15 cellular contexts compared by ENCODE assay signal in genomic region chr13:74187564-74187963, GRCh38. TPM values are rescaled to one million over a fixed set of nuclear protein-coding genes. Genes with fewer than 3 reads are reported as not detected.
A peak's percentile ranks its signal among the peaks of the same experiment; 100 is the strongest.
DNase-seq lines count a peak whose midpoint lies in the region; ATAC-seq and TF ChIP-seq lines count a peak whose summit lies in the region.
"Had no signal": no experiment of that assay in that cellular context is flagged by ENCODE, and none has a peak within 500 bp of the region (broad histone marks: within the 10 kb centered on the region; RNA-seq: fewer than 3 reads in every experiment).

No MANE protein-coding gene starts in this region.

- H4K20me1 ChIP-seq in PC-3 (ENCODE audit: low read length) = no peaks in the 10 kb centered on the region

- H3K4me2 ChIP-seq in PC-3 (ENCODE audit: low read length) = no peak overlapping the region

- no peaks in the 10 kb centered on the region for H3K79me2 ChIP-seq in PC-3 (ENCODE audit: low read length)

- H3K27me3 ChIP-seq in PC-3 (ENCODE audit: low read length) = no peaks in the 10 kb centered on the region
- H3K27me3 ChIP-seq: heart left ventricle, upper lobe of right lung had no signal

- H3K4me1 ChIP-seq in PC-3 (ENCODE audit: insufficient read depth, low read length) = peaks cover 6% of the 10 kb centered on the region
- H3K4me1 ChIP-seq: heart left ventricle, upper lobe of right lung had no signal

- no peak overlapping the region for H3K27ac Mint-ChIP-seq in activated CD4-positive, alpha-beta T cell treated with anti-CD3 and anti-CD28 coated beads for 36 hours
- H3K27ac Mint-ChIP-seq: activated CD8-positive, alpha-beta memory T cell treated with anti-CD3 and anti-CD28 coated beads, Interleukin-2, amount 10 ng/mL, durations not matched to agents 7 days and 5 days; naive thymus-derived CD8-positive, alpha-beta T cell had no signal

- no peaks in the 10 kb centered on the region for H3K9me2 ChIP-seq in PC-3 (replicated peaks; ENCODE audit: low read length)

- intact Hi-C loops in activated CD4-positive, alpha-beta T cell treated with anti-CD3 and anti-CD28 coated beads for 36 hours (cut with DNase I, micrococcal nuclease) = no loop called here
- intact Hi-C loops in PC-3 (cut with micrococcal nuclease) = no loop called here

- POLR2A ChIA-PET in activated CD4-positive, alpha-beta T cell treated with anti-CD3 and anti-CD28 coated beads for 36 hours (lab: Charles Lee) = no interaction called here
- POLR2A ChIA-PET in PC-3 (lab: Charles Lee; ENCODE audit: unreplicated experiment) = no interaction called here

- no peaks in the 10 kb centered on the region for H3K36me3 ChIP-seq in PC-3 (ENCODE audit: low read depth, low read length)
- H3K36me3 ChIP-seq: heart left ventricle, upper lobe of right lung had no signal

- no peaks in the 10 kb centered on the region for H3K27me3 Mint-ChIP-seq in activated CD4-positive, alpha-beta T cell treated with anti-CD3 and anti-CD28 coated beads for 36 hours
- H3K27me3 Mint-ChIP-seq: activated CD8-positive, alpha-beta memory T cell treated with anti-CD3 and anti-CD28 coated beads, Interleukin-2, amount 10 ng/mL, durations not matched to agents 7 days and 5 days; central memory CD8-positive, alpha-beta T cell; naive thymus-derived CD8-positive, alpha-beta T cell had no signal

- no peak overlapping the region for H2AFZ ChIP-seq in PC-3 (ENCODE audit: low read length)

- no peak overlapping the region for H3K4me3 Mint-ChIP-seq in activated CD4-positive, alpha-beta T cell treated with anti-CD3 and anti-CD28 coated beads for 36 hours
- H3K4me3 Mint-ChIP-seq: activated CD8-positive, alpha-beta memory T cell treated with anti-CD3 and anti-CD28 coated beads, Interleukin-2, amount 10 ng/mL, durations not matched to agents 7 days and 5 days; central memory CD8-positive, alpha-beta T cell; naive thymus-derived CD8-positive, alpha-beta T cell had no signal

- TF ChIP-seq CTCF in PC-3 (conservative IDR thresholded peaks at IDR 0.05; ENCODE audit: low read depth, low read length) = no peak
- no peak for TF ChIP-seq CTCF in fibroblast of mammary gland (conservative IDR thresholded peaks at IDR 0.05; ENCODE audit: control insufficient read depth, insufficient read depth, low read depth, low read length)

- DNase-seq in activated CD4-positive, alpha-beta T cell treated with anti-CD3 and anti-CD28 coated beads for 36 hours = no peak
- no peak for DNase-seq in activated CD4-positive, alpha-beta T cell treated with anti-CD3 and anti-CD28 coated beads for 1 hour
- DNase-seq in PC-3 (peak; percentile 89), fibroblast of mammary gland (ENCODE audit: low read depth) (peak; percentile 52), renal cortical epithelial cell (ENCODE audit: low read depth) (peak; percentile 79), medulla oblongata (ENCODE audit: extremely low spot score) (no peak)
- DNase-seq: activated CD8-positive, alpha-beta memory T cell treated with anti-CD3 and anti-CD28 coated beads, Interleukin-2, amount 10 ng/mL, durations not matched to agents 7 days and 5 days; heart left ventricle; naive thymus-derived CD8-positive, alpha-beta T cell; NCI-H345; stimulated activated CD8-positive, alpha-beta memory T cell treated with anti-CD3 and anti-CD28 coated beads, Interleukin-4, amount 100 ng/mL, for 48 hours; upper lobe of right lung had no signal

- CTCF ChIA-PET in activated CD4-positive, alpha-beta T cell treated with anti-CD3 and anti-CD28 coated beads for 36 hours (lab: Charles Lee) = interaction anchor here (0.6 kb wide), 2 partner anchors 474 to 527 kb away, joined by 3 read pairs; no protein-coding TSS in a partner anchor
- CTCF ChIA-PET in PC-3 (lab: Charles Lee) = no interaction called here

- no peaks in the 10 kb centered on the region for H3K36me3 Mint-ChIP-seq in activated CD4-positive, alpha-beta T cell treated with anti-CD3 and anti-CD28 coated beads for 36 hours (ENCODE audit: low read depth)
- H3K36me3 Mint-ChIP-seq: activated CD8-positive, alpha-beta memory T cell treated with anti-CD3 and anti-CD28 coated beads, Interleukin-2, amount 10 ng/mL, durations not matched to agents 7 days and 5 days; naive thymus-derived CD8-positive, alpha-beta T cell had no signal

- peaks cover 12% of the 10 kb centered on the region for H3K4me1 Mint-ChIP-seq in activated CD4-positive, alpha-beta T cell treated with anti-CD3 and anti-CD28 coated beads for 36 hours

- no peaks in the 10 kb centered on the region for H3F3A ChIP-seq in PC-3 (ENCODE audit: low read length, unreplicated experiment)

- H3K9me3 Mint-ChIP-seq in activated CD4-positive, alpha-beta T cell treated with anti-CD3 and anti-CD28 coated beads for 36 hours (ENCODE audit: low read depth) = no peaks in the 10 kb centered on the region
- H3K9me3 Mint-ChIP-seq: central memory CD8-positive, alpha-beta T cell; naive thymus-derived CD8-positive, alpha-beta T cell had no signal

- peak; percentile 42 for ATAC-seq in activated CD4-positive, alpha-beta T cell treated with anti-CD3 and anti-CD28 coated beads for 36 hours
- peak; percentile 98 for ATAC-seq in PC-3
- no peak for ATAC-seq in esophagus mucosa
- no peak for ATAC-seq in GM18517 (IDR thresholded peaks at IDR 0.05; ENCODE audit: unreplicated experiment)
- ATAC-seq: activated CD8-positive, alpha-beta memory T cell treated with anti-CD3 and anti-CD28 coated beads, Interleukin-2, amount 10 ng/mL, durations not matched to agents 7 days and 5 days; naive thymus-derived CD8-positive, alpha-beta T cell; upper lobe of right lung had no signal

- no peak overlapping the region for H3K4me3 ChIP-seq in PC-3 (ENCODE audit: low read length)
- H3K4me3 ChIP-seq in fibroblast of mammary gland (ENCODE audit: control insufficient read depth, low read depth, low read length) = no peak overlapping the region
- H3K4me3 ChIP-seq: heart left ventricle, upper lobe of right lung had no signal

- H3K9ac ChIP-seq in PC-3 (ENCODE audit: low read length) = no peak overlapping the region

- BruUV-seq in PC-3 (replicated peaks; lab: Mats Ljungman, UMichigan) = no TSS peak

- H3K9me3 ChIP-seq in PC-3 (ENCODE audit: low read length) = no peaks in the 10 kb centered on the region
- H3K9me3 ChIP-seq: heart left ventricle, upper lobe of right lung had no signal

- peak overlapping the region; percentile 45 for H3K27ac ChIP-seq in PC-3 (ENCODE audit: low read length)
- H3K27ac ChIP-seq: heart left ventricle, upper lobe of right lung had no signal

RNA-seq across cellular contexts. Expression of gene KLF12, which starts 53.4 kb away (rescaled TPM):
- total RNA-seq in activated CD4-positive, alpha-beta T cell treated with anti-CD3 and anti-CD28 coated beads for 36 hours = 10 to 100 TPM; 20.1 to 29.2 TPM
- total RNA-seq in PC-3 (2014; rRNA removed) = 5.0 and 6.4 TPM in 2 replicates
- 8.2 and 14.0 TPM in 2 replicates for total RNA-seq in renal cortical epithelial cell
- total RNA-seq in esophagus mucosa = 0.88 TPM

Comparison
In these comparisons a context has a peak if more than half of its experiments do, and no peak if none do; other contexts are left out.
1. ATAC-seq: peak in activated CD4-positive, alpha-beta T cell treated with anti-CD3 and anti-CD28 coated beads for 36 hours (single experiment) and PC-3 (single experiment); none in esophagus mucosa (single experiment) and GM18517 (single experiment).
2. DNase-seq: peak in PC-3 (single experiment), fibroblast of mammary gland (single experiment) and renal cortical epithelial cell (single experiment); none in activated CD4-positive, alpha-beta T cell treated with anti-CD3 and anti-CD28 coated beads for 36 hours (single experiment), activated CD4-positive, alpha-beta T cell treated with anti-CD3 and anti-CD28 coated beads for 1 hour (single experiment) and medulla oblongata (single experiment).